ENCODE assay signal across 8 cellular contexts in the genomic region with DNA sequence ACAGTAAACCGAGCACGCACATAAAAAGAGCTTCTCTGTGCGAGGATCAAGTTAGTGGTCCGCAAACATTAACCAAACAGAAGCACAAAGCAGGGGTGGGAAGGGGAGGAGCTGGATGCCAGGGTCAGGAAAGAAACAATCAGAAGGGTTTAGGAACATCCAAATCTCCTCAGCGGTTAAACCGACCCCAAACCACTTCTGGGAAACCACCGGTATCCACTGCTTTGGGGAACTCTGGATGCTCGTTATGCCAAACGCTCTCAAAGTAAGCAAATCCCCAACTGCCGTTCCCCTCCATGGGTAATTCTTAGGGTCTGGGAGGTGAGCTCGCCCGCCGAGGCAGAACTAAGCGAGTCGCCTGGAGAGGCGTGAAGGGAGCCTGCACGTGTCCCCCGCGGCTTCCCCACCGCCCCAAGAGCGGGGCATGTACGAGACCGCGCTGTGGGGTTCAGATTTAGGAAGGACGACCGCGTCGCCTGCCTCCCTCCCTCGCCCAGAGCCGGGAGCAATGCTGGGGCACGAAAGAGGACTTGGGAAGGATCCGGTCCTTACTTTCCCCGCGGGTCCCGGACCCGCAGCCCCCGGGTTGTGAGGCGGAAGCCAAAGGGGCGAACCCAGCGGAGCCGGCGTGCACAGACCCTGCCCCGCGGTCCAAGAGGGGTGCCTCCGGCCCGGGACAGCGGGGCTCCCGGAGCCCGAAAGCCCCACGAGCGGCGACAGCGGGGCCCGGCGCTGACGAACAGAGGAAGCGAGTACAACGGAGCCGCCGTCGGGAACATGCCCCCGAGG. TPM values are rescaled to one million over a fixed set of nuclear protein-coding genes. Genes with fewer than 3 reads are reported as not detected.
DNase-seq lines count a peak whose midpoint lies in the region; ATAC-seq, FAIRE-seq and TF ChIP-seq lines count a peak whose summit lies in the region.

No MANE protein-coding gene starts in this region.

- no peak overlapping the region for H4K91ac ChIP-seq in H1 (replicated peaks; ENCODE audit: insufficient read length, low read length)

- peak; percentile 2 to 58 (median 29) for DNase-seq in CD8-positive, alpha-beta T cell
- peak; percentile 9 for DNase-seq in activated CD4-positive, alpha-beta T cell treated with anti-CD3 and anti-CD28 coated beads, Interleukin-2, amount 50 U/mL, for 4 hours
- DNase-seq in H1 (ENCODE audit: low read depth in 1 of 2, low spot score in 2 of 2): peak in 1 of 2 experiments; percentile 55
- DNase-seq in stomach: peak; percentile 27

- H3K4me3 Mint-ChIP-seq in CD8-positive, alpha-beta T cell: peak overlapping the region; percentile 90

- H2BK5ac ChIP-seq in H1 (ENCODE audit: low read depth, low read length): peak overlapping the region; percentile 35; the same call in 1 of the 2 replicates

- no peak for ATAC-seq in CD8-positive, alpha-beta T cell
- ATAC-seq in GM21423 (IDR thresholded peaks at IDR 0.05; ENCODE audit: unreplicated experiment) (peak; percentile 3), GM18517 (IDR thresholded peaks at IDR 0.05; ENCODE audit: unreplicated experiment) (no peak)

- POLR2A ChIA-PET in CD8-positive, alpha-beta T cell (lab: Charles Lee): interaction anchor here (0.6 to 2.6 kb wide), 7 partner anchors 9 to 1551 kb away, joined by 3 to 15 read pairs (median 3); partner anchors contain the start of genes KMT5A, MPHOSPH9, MTRFR and SNRNP35
- POLR2A ChIA-PET in H1 (lab: Charles Lee; ENCODE audit: partially characterized antibody): interaction anchor here (0.6 to 5.5 kb wide), 17 partner anchors 8 to 348 kb away, joined by 3 to 69 read pairs (median 3); partner anchors contain the start of genes ATP6V0A2, DDX55, KMT5A and MPHOSPH9

- H3K27ac Mint-ChIP-seq in CD8-positive, alpha-beta T cell: peak overlapping the region; percentile 91

- no peaks in the 10 kb centered on the region for H3K27me3 Mint-ChIP-seq in CD8-positive, alpha-beta T cell (ENCODE audit: low read depth)

- H3K14ac ChIP-seq in H1 (ENCODE audit: insufficient read length): no peak overlapping the region

- TF ChIP-seq CTCF in CD8-positive, alpha-beta T cell (IDR thresholded peaks at IDR 0.05): no peak
- TF ChIP-seq CTCF in H1 (IDR thresholded peaks at IDR 0.05; ENCODE audit: control extremely low read depth in 1 of 3, insufficient read depth in 1 of 3, low read depth in 1 of 3, low read length in 3 of 3) (no peak), stomach (IDR thresholded peaks at IDR 0.05) (no peak)

- peak overlapping the region; percentile 80 for H3K27ac ChIP-seq in CD8-positive, alpha-beta T cell (ENCODE audit: low read depth, low read length)
- H3K27ac ChIP-seq in KOPT-K1 (ENCODE audit: low read depth, low read length, poor library complexity, severe bottlenecking): peak overlapping the region; percentile 93
- peak overlapping the region; percentile 54 for H3K27ac ChIP-seq in H1 (ENCODE audit: low read depth, low read length)
- peak overlapping the region; percentile 94 for H3K27ac ChIP-seq in mucosa of rectum (ENCODE audit: low read depth in 2 of 2, low read length in 2 of 2)
- peak overlapping the region; percentile 91 to 99 (median 97) for H3K27ac ChIP-seq in stomach

- peak overlapping the region; percentile 79 for H3K4me3 ChIP-seq in CD8-positive, alpha-beta T cell (ENCODE audit: low read depth, low read length)
- peak overlapping the region; percentile 85 to 92 (median 90) for H3K4me3 ChIP-seq in H1 (ENCODE audit: extremely low read depth in 1 of 4, insufficient read depth in 2 of 4, low read depth in 3 of 4, low read length in 4 of 4)
- peak overlapping the region; percentile 82 to 89 for H3K4me3 ChIP-seq in mucosa of rectum (ENCODE audit: low read length in 2 of 2)
- H3K4me3 ChIP-seq in stomach: peak overlapping the region; percentile 67 to 98 (median 90)

- no peaks in the 10 kb centered on the region for H3K79me1 ChIP-seq in H1 (ENCODE audit: low read depth, low read length)

- H3K9me3 ChIP-seq in CD8-positive, alpha-beta T cell (ENCODE audit: low read length): no peaks in the 10 kb centered on the region
- no peaks in the 10 kb centered on the region for H3K9me3 ChIP-seq in KOPT-K1 (ENCODE audit: insufficient read depth, low read length, poor library complexity, severe bottlenecking)
- no peaks in the 10 kb centered on the region for H3K9me3 ChIP-seq in H1 (ENCODE audit: insufficient read depth in 2 of 2, low read depth in 1 of 2, low read length in 1 of 2)
- no peaks in the 10 kb centered on the region for H3K9me3 ChIP-seq in mucosa of rectum (ENCODE audit: control insufficient read depth in 2 of 2, low read length in 2 of 2)
- H3K9me3 ChIP-seq in stomach: no peaks in the 10 kb centered on the region

- WGBS in H1 (ENCODE audit: extremely low coverage in 1 of 2, insufficient coverage in 1 of 2, insufficient read length in 1 of 2, insufficient replicate concordance in 2 of 2, low coverage in 1 of 2, low lambda C conversion rate in 2 of 2, missing lambda C conversion rate in 1 of 2), 2 experiments: 1% methylated on average over 49 of the region's 62 CpGs; no CpG with 5 or more reads in 1 of the 2 experiments
- WGBS in stomach, 5 donors: 0% methylated on average over 35 to 62 of the region's 62 CpGs

- no peak overlapping the region for H4K5ac ChIP-seq in H1 (ENCODE audit: insufficient read length, low read depth, low read length)

- H3K4me1 Mint-ChIP-seq in CD8-positive, alpha-beta T cell (ENCODE audit: low read depth): peaks cover 29% of the 10 kb centered on the region

- no peak overlapping the region for H2AFZ ChIP-seq in H1 (ENCODE audit: low read length)

- no peaks in the 10 kb centered on the region for H3K27me3 ChIP-seq in CD8-positive, alpha-beta T cell (ENCODE audit: insufficient read depth, low read length)
- H3K27me3 ChIP-seq in H1 (replicated peaks in 1 of 4; ENCODE audit: control insufficient read depth in 3 of 4, extremely low read depth in 1 of 4, insufficient read depth in 3 of 4, low read length in 3 of 4): no peaks in the 10 kb centered on the region
- no peaks in the 10 kb centered on the region for H3K27me3 ChIP-seq in mucosa of rectum (ENCODE audit: control insufficient read depth in 2 of 2, insufficient read depth in 2 of 2, low read length in 2 of 2)
- no peaks in the 10 kb centered on the region for H3K27me3 ChIP-seq in stomach

- peak overlapping the region; percentile 71 to 81 for H3K4me2 ChIP-seq in H1 (ENCODE audit: insufficient read depth in 1 of 2, low read depth in 2 of 2, low read length in 2 of 2)

- H2BK120ac ChIP-seq in H1 (replicated peaks; ENCODE audit: low read depth, low read length): no peak overlapping the region

- TF ChIP-seq EP300 in H1 (IDR thresholded peaks at IDR 0.05; ENCODE audit: borderline replicate concordance in 1 of 2, low read depth in 2 of 2, low read length in 2 of 2): no peak
- no peak for TF ChIP-seq EP300 in stomach (IDR thresholded peaks at IDR 0.05)

- intact Hi-C loops in CD8-positive, alpha-beta T cell (cut with DNase I, micrococcal nuclease): loop anchor here (1.0 to 10.0 kb wide), 10 partner anchors 73 to 1137 kb away; partner anchors contain the start of genes ATP6V0A2 (in 1 of the 2), CCDC62 (in 1 of the 2), CDK2AP1 (in 1 of the 2) and DDX55 (in 1 of the 2)
- intact Hi-C loops in stomach (cut with DNase I; ENCODE audit: low total_unique reads): no loop called here

- H3K18ac ChIP-seq in H1 (ENCODE audit: extremely low read depth, low read length): peak overlapping the region; percentile 83; the same call in 1 of the 2 replicates

- H3K56ac ChIP-seq in H1 (replicated peaks; ENCODE audit: insufficient read length, low read depth, low read length): peak overlapping the region; percentile 82

- H4K8ac ChIP-seq in H1 (ENCODE audit: extremely low read depth, insufficient read depth, low read length): peak overlapping the region; percentile 93; the same call in 1 of the 2 replicates

- no peak overlapping the region for H2BK15ac ChIP-seq in H1 (ENCODE audit: low read length)

- peaks cover 3 to 8% of the 10 kb centered on the region in 2 experiments for H4K20me1 ChIP-seq in H1 (replicated peaks in 1 of 2; ENCODE audit: control insufficient read depth in 1 of 2, insufficient read depth in 2 of 2, low read length in 2 of 2)

- no peak overlapping the region for H3K4ac ChIP-seq in H1 (replicated peaks; ENCODE audit: insufficient read length, low read depth, low read length)

- CTCF ChIA-PET in CD8-positive, alpha-beta T cell (lab: Charles Lee): no interaction called here
- CTCF ChIA-PET in H1 (lab: Charles Lee; ENCODE audit: partially characterized antibody): interaction anchor here (0.8 to 1.6 kb wide), 2 partner anchors 11 to 20 kb away, joined by 3 to 8 read pairs; partner anchors contain the start of gene KMT5A

- peak overlapping the region; percentile 84 to 94 (median 86) for H3K9ac ChIP-seq in H1 (replicated peaks in 1 of 4; ENCODE audit: extremely low read depth in 1 of 4, low read depth in 3 of 4, low read length in 3 of 4)
- peak overlapping the region; percentile 69 to 90 for H3K9ac ChIP-seq in mucosa of rectum (ENCODE audit: low read depth in 1 of 2, low read length in 2 of 2)

- no peak overlapping the region for H3K23ac ChIP-seq in H1 (ENCODE audit: insufficient read length)

- no peak overlapping the region for H2BK12ac ChIP-seq in H1 (ENCODE audit: low read depth, low read length)

- no peak for FAIRE-seq in H1 (lab: Jason Lieb, UNC)

- peaks cover 40 to 55% of the 10 kb centered on the region in 2 experiments for H3K79me2 ChIP-seq in H1 (ENCODE audit: control insufficient read depth in 1 of 2, insufficient read depth in 2 of 2, low read length in 2 of 2)

- TF ChIP-seq POLR2A in H1 (IDR thresholded peaks at IDR 0.05; ENCODE audit: control extremely low read depth in 1 of 2, low read depth in 2 of 2, low read length in 2 of 2): 0 out of 3 replicates have a peak, but pooled peaks of 1 of the 2 experiments have one; percentile 21
- TF ChIP-seq POLR2A in stomach (IDR thresholded peaks at IDR 0.05): no peak

- no peaks in the 10 kb centered on the region for H3K36me3 ChIP-seq in CD8-positive, alpha-beta T cell (ENCODE audit: insufficient read depth, low read length)
- H3K36me3 ChIP-seq in KOPT-K1 (ENCODE audit: insufficient read depth, low read length): peaks cover 24% of the 10 kb centered on the region
- H3K36me3 ChIP-seq in H1 (ENCODE audit: control insufficient read depth in 2 of 4, insufficient read depth in 4 of 4, low read length in 3 of 4): no peaks in the 10 kb centered on the region
- no peaks in the 10 kb centered on the region for H3K36me3 ChIP-seq in mucosa of rectum (ENCODE audit: control insufficient read depth in 2 of 2, insufficient read depth in 2 of 2, low read length in 2 of 2)
- H3K36me3 ChIP-seq in stomach: peaks cover 0 to 5% (median 4%) of the 10 kb centered on the region in 4 donors

- no peak for TF ChIP-seq RAD21 in H1 (IDR thresholded peaks at IDR 0.05 in 1 of 2, conservative IDR thresholded peaks at IDR 0.05 in 1 of 2; ENCODE audit: low read depth in 2 of 2, low read length in 2 of 2)

- no peaks in the 10 kb centered on the region for H3K9me3 Mint-ChIP-seq in CD8-positive, alpha-beta T cell

- H2BK20ac ChIP-seq in H1 (ENCODE audit: low read length): no peak overlapping the region

- peaks cover 4% of the 10 kb centered on the region for H3K23me2 ChIP-seq in H1 (ENCODE audit: low read depth, low read length)

- peaks cover 18% of the 10 kb centered on the region for H3K4me1 ChIP-seq in CD8-positive, alpha-beta T cell (ENCODE audit: insufficient read depth, low read length)
- H3K4me1 ChIP-seq in H1 (replicated peaks in 1 of 4; ENCODE audit: control insufficient read depth in 3 of 4, insufficient read depth in 4 of 4, low read length in 3 of 4) (peaks cover 0 to 2% (median 0%) of the 10 kb centered on the region in 4 experiments; a peak in 1 of 7 replicates), mucosa of rectum (ENCODE audit: control insufficient read depth in 2 of 2, insufficient read depth in 2 of 2, low read length in 2 of 2) (peaks cover 6 to 11% of the 10 kb centered on the region in 2 donors), stomach (peaks cover 16 to 56% (median 35%) of the 10 kb centered on the region in 4 donors)

- H2AK5ac ChIP-seq in H1 (ENCODE audit: low read depth, low read length): no peak overlapping the region

- peaks cover 10% of the 10 kb centered on the region for H3K36me3 Mint-ChIP-seq in CD8-positive, alpha-beta T cell

RNA-seq across cellular contexts. Expression of gene SBNO1, which starts 0.7 kb away (rescaled TPM):
- total RNA-seq in CD8-positive, alpha-beta T cell: 10 to 100 TPM; 25.4 to 25.9 TPM
- 53.6 and 57.7 TPM in 2 replicates for total RNA-seq in H1 (2021; fragmentation: NEBNext Ultra II Directional; extraction: Animal tissue kit (Norgen Biotek cat#: 25700))
- polyA plus RNA-seq in H1 (2011; rRNA removed) (4.3 and 6.7 TPM in 2 replicates), stomach (1 to 10 TPM; 3.4 to 4.1 (median 3.6) TPM)
- 7.8 TPM for polyA plus RNA-seq in H1 (2011; cell fraction: cytosol; rRNA removed)
- 4.8 TPM for polyA plus RNA-seq in H1 (2011; cell fraction: nucleus; rRNA removed)
- polyA plus RNA-seq in H1 (2012, experiment 1 of 2): 13.3 to 25.8 TPM (median 16.9 TPM) in 4 replicates
- 0.97 TPM for polyA plus RNA-seq in H1 (2012, experiment 2 of 2)
- polyA plus RNA-seq in H1 (2013, experiment 1 of 2): 25.0 TPM
- 25.7 TPM for polyA plus RNA-seq in H1 (2013, experiment 2 of 2)
- polyA minus RNA-seq in H1 (2011; rRNA and poly(A)+ RNA removed): 31.3 and 36.2 TPM in 2 replicates
- 21.4 TPM for polyA minus RNA-seq in H1 (2011; cell fraction: cytosol; rRNA and poly(A)+ RNA removed)
- polyA minus RNA-seq in H1 (2011; cell fraction: nucleus; rRNA and poly(A)+ RNA removed): 19.7 TPM
- total RNA-seq in stomach: 10 to 100 TPM in 4 of 5 donors, 1 to 10 TPM in 1; 6.4 to 35.6 (median 17.7) TPM

RNA-seq across cellular contexts. Expression of gene KMT5A, which starts 20.0 kb away (rescaled TPM):
- total RNA-seq in CD8-positive, alpha-beta T cell: 10 to 100 TPM; 24.6 to 25.4 TPM
- 14.7 and 17.2 TPM in 2 replicates for total RNA-seq in H1 (2021; fragmentation: NEBNext Ultra II Directional; extraction: Animal tissue kit (Norgen Biotek cat#: 25700))
- polyA plus RNA-seq in H1 (2011; rRNA removed) (7.0 and 8.1 TPM in 2 replicates), stomach (10 to 100 TPM; 16.5 to 20.4 (median 16.6) TPM)
- polyA plus RNA-seq in H1 (2011; cell fraction: cytosol; rRNA removed): 10.3 TPM
- 18.0 TPM for polyA plus RNA-seq in H1 (2011; cell fraction: nucleus; rRNA removed)
- 12.3 to 22.0 TPM (median 13.9 TPM) in 4 replicates for polyA plus RNA-seq in H1 (2012, experiment 1 of 2)
- 7.3 TPM for polyA plus RNA-seq in H1 (2012, experiment 2 of 2)
- 20.8 TPM for polyA plus RNA-seq in H1 (2013, experiment 1 of 2)
- 17.9 TPM for polyA plus RNA-seq in H1 (2013, experiment 2 of 2)
- polyA minus RNA-seq in H1 (2011; rRNA and poly(A)+ RNA removed): 5.5 and 7.7 TPM in 2 replicates
- 5.6 TPM for polyA minus RNA-seq in H1 (2011; cell fraction: cytosol; rRNA and poly(A)+ RNA removed)
- 14.2 TPM for polyA minus RNA-seq in H1 (2011; cell fraction: nucleus; rRNA and poly(A)+ RNA removed)
- total RNA-seq in stomach: 10 to 100 TPM; 22.8 to 64.6 (median 46.1) TPM
